Comparison of ENCODE assay signal across 1 cellular context in genomic region chr19:35419046-35419445, GRCh38.
TF ChIP-seq lines count a peak whose summit lies in the region.

No MANE protein-coding gene starts in this region.

TF ChIP-seq in HepG2, 621 proteins besides CTCF, POLR2A, EP300 and RAD21:
- TF ChIP-seq GATA4 (IDR thresholded peaks at IDR 0.05; ENCODE audit: borderline replicate concordance, low read depth) (no peak), ZNF768 (CRISPR knock-in tag; IDR thresholded peaks at IDR 0.05) (no peak), ZBTB26 (CRISPR knock-in tag; IDR thresholded peaks at IDR 0.05; ENCODE audit: borderline replicate concordance) (peak; percentile 77), HNRNPLL (IDR thresholded peaks at IDR 0.05; ENCODE audit: low read depth, low read length, poor library complexity, severe bottlenecking) (no peak)
- TF ChIP-seq, protein P1, sequence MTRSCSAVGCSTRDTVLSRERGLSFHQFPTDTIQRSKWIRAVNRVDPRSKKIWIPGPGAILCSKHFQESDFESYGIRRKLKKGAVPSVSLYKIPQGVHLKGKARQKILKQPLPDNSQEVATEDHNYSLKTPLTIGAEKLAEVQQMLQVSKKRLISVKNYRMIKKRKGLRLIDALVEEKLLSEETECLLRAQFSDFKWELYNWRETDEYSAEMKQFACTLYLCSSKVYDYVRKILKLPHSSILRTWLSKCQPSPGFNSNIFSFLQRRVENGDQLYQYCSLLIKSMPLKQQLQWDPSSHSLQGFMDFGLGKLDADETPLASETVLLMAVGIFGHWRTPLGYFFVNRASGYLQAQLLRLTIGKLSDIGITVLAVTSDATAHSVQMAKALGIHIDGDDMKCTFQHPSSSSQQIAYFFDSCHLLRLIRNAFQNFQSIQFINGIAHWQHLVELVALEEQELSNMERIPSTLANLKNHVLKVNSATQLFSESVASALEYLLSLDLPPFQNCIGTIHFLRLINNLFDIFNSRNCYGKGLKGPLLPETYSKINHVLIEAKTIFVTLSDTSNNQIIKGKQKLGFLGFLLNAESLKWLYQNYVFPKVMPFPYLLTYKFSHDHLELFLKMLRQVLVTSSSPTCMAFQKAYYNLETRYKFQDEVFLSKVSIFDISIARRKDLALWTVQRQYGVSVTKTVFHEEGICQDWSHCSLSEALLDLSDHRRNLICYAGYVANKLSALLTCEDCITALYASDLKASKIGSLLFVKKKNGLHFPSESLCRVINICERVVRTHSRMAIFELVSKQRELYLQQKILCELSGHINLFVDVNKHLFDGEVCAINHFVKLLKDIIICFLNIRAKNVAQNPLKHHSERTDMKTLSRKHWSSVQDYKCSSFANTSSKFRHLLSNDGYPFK (CRISPR knock-in tag; IDR thresholded peaks at IDR 0.05; ENCODE audit: borderline replicate concordance): no peak
- TF ChIP-seq, protein P2, sequence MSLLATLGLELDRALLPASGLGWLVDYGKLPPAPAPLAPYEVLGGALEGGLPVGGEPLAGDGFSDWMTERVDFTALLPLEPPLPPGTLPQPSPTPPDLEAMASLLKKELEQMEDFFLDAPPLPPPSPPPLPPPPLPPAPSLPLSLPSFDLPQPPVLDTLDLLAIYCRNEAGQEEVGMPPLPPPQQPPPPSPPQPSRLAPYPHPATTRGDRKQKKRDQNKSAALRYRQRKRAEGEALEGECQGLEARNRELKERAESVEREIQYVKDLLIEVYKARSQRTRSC (CRISPR knock-in tag; IDR thresholded peaks at IDR 0.05; ENCODE audit: low read depth): no peak
